23 cellular contexts compared by ENCODE assay signal in the genomic region with DNA sequence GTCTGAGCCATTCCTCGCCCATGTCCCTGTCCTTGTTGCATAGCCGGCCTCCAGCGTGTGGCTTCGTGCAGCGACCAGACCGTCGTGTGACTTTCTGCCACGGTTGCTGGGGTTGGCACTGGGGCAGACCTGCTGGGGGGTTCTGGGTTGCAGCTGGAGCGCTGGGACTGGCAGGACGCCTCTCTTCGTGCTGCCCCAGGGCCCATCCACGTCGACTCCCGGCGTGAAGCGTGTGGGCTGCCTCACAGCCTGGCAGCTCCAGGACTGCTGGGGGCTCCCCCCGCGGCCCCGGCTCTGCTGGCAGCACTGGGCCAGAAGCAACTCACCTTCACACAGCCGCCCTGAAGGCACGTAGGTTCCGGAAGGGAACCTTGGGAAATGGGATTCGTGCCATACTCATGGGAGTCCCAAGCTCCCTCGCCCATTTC. TPM values are rescaled to one million over a fixed set of nuclear protein-coding genes. Genes with fewer than 3 reads are reported as not detected.
DNase-seq lines count a peak whose midpoint lies in the region; ATAC-seq, FAIRE-seq and TF ChIP-seq lines count a peak whose summit lies in the region.
"Had no signal": no experiment of that assay in that cellular context is flagged by ENCODE, and none has a peak within 500 bp of the region (broad histone marks: within the 10 kb centered on the region; RNA-seq: fewer than 3 reads in every experiment).

No MANE protein-coding gene starts in this region.

- H3K9me3 ChIP-seq in right atrium auricular region, result no peaks in the 10 kb centered on the region
- no peaks in the 10 kb centered on the region for H3K9me3 ChIP-seq in Caco-2
- H3K9me3 ChIP-seq: HAP-1 had no signal

- H3K4me3 ChIP-seq in right atrium auricular region (no peak overlapping the region), bronchial epithelial cell (ENCODE audit: low read depth, low read length) (no peak overlapping the region), Caco-2 (ENCODE audit: low read depth, low read length) (no peak overlapping the region)
- H3K4me3 ChIP-seq: GM23338, HAP-1 had no signal

- intact Hi-C loops in left ventricle myocardium superior (cut with micrococcal nuclease), result no loop called here
- intact Hi-C loops in Caco-2 (cut with micrococcal nuclease; ENCODE audit: unreplicated experiment), result no loop called here

- DNase-seq in left ventricle myocardium superior (peak; percentile 26), right atrium auricular region (ENCODE audit: low spot score) (no peak), bronchial epithelial cell (ENCODE audit: low read depth) (peak; percentile 5), Caco-2 (no peak)
- no peak for DNase-seq in activated CD8-positive, alpha-beta memory T cell treated with anti-CD3 and anti-CD28 coated beads, Interleukin-2, amount 50 U/mL, for 48 hours
- DNase-seq in stimulated activated naive CD8-positive, alpha-beta T cell treated with anti-CD3 and anti-CD28 coated beads, Interleukin-15, Interleukin-2, amounts not matched to agents 100 U/mL and 50 U/mL, for 24 hours, result no peak
- DNase-seq: CD4-positive, alpha-beta T cell; COR-L47; DMS 273 treated with DMSO at 0.1 percent for 48 hours; KBM-7; NCI-H1092; NCI-H1436 treated with DMSO at 0.1 percent for 48 hours; NCI-H1930; NCI-H510A treated with DMSO at 0.1 percent for 48 hours; NCI-H774 had no signal

- POLR2A ChIA-PET in Caco-2 (lab: Charles Lee), result no interaction called here

- H3K9me3 Mint-ChIP-seq in nephron, result no peaks in the 10 kb centered on the region
- no peaks in the 10 kb centered on the region for H3K9me3 Mint-ChIP-seq in Caco-2 (ENCODE audit: unreplicated experiment)
- H3K9me3 Mint-ChIP-seq: CD4-positive, alpha-beta T cell; GM23338 had no signal

- H3K4me1 Mint-ChIP-seq in nephron, result peaks cover 61% of the 10 kb centered on the region
- peaks cover 7% of the 10 kb centered on the region for H3K4me1 Mint-ChIP-seq in Caco-2 (ENCODE audit: low read depth, unreplicated experiment)

- TF ChIP-seq CTCF in right atrium auricular region (IDR thresholded peaks at IDR 0.05) (no peak), bronchial epithelial cell (IDR thresholded peaks at IDR 0.05; ENCODE audit: insufficient read depth, low read length, severe bottlenecking) (no peak), nephron (IDR thresholded peaks at IDR 0.05; ENCODE audit: unreplicated experiment in 3 of 3) (no peak), Caco-2 (IDR thresholded peaks at IDR 0.05; ENCODE audit: insufficient read depth in 1 of 2, low read depth in 1 of 2, low read length in 1 of 2, severe bottlenecking in 1 of 2, unreplicated experiment in 1 of 2) (no peak)

- H3K4me1 ChIP-seq in right atrium auricular region, result no peaks in the 10 kb centered on the region
- peaks cover 12% of the 10 kb centered on the region; the same call in 1 of the 2 replicates for H3K4me1 ChIP-seq in Caco-2
- H3K4me1 ChIP-seq: HAP-1 had no signal

- H3K36me3 ChIP-seq in right atrium auricular region (no peaks in the 10 kb centered on the region), bronchial epithelial cell (ENCODE audit: control insufficient read depth, insufficient read depth, low read length) (no peaks in the 10 kb centered on the region), Caco-2 (ENCODE audit: control insufficient read depth, insufficient read depth, low read length) (no peaks in the 10 kb centered on the region)
- H3K36me3 ChIP-seq: HAP-1 had no signal

- peak overlapping the region; percentile 48 to 67 (median 66) for H3K27ac Mint-ChIP-seq in nephron
- H3K27ac Mint-ChIP-seq in Caco-2 (ENCODE audit: unreplicated experiment), result no peak overlapping the region
- H3K27ac Mint-ChIP-seq: CD4-positive, alpha-beta T cell; GM23338 had no signal

- CTCF ChIA-PET in Caco-2 (lab: Charles Lee), result no interaction called here

- no peak overlapping the region for H3K27ac ChIP-seq in right atrium auricular region
- H3K27ac ChIP-seq: HL-60 had no signal

- no peaks in the 10 kb centered on the region for H3K36me3 Mint-ChIP-seq in nephron (ENCODE audit: low read depth)
- H3K36me3 Mint-ChIP-seq in Caco-2 (ENCODE audit: insufficient read depth, unreplicated experiment), result no peaks in the 10 kb centered on the region

- peaks cover 24% of the 10 kb centered on the region for H3K27me3 Mint-ChIP-seq in nephron (ENCODE audit: low read depth)
- H3K27me3 Mint-ChIP-seq in Caco-2 (ENCODE audit: insufficient read depth, unreplicated experiment), result no peaks in the 10 kb centered on the region

- H3K4me3 Mint-ChIP-seq in nephron, result peak overlapping the region in 1 of 3 experiments; percentile 36
- no peak overlapping the region for H3K4me3 Mint-ChIP-seq in Caco-2 (ENCODE audit: unreplicated experiment)
- H3K4me3 Mint-ChIP-seq: CD4-positive, alpha-beta T cell; GM23338 had no signal

- ATAC-seq in left ventricle myocardium superior, result no peak
- ATAC-seq in stimulated activated naive CD8-positive, alpha-beta T cell treated with anti-CD3 and anti-CD28 coated beads, Interleukin-15, Interleukin-2, amounts not matched to agents 100 U/mL and 50 U/mL, for 24 hours, result no peak
- ATAC-seq: GM23338 had no signal

- no peaks in the 10 kb centered on the region for H3K27me3 ChIP-seq in right atrium auricular region
- H3K27me3 ChIP-seq in bronchial epithelial cell (ENCODE audit: control insufficient read depth, insufficient read depth, low read length), result no peaks in the 10 kb centered on the region
- no peaks in the 10 kb centered on the region for H3K27me3 ChIP-seq in Caco-2 (replicated peaks; ENCODE audit: control insufficient read depth, insufficient read depth, low read length)

- BruUV-seq in Caco-2 (replicated peaks; lab: Mats Ljungman, UMichigan), result no TSS peak

- FAIRE-seq in bronchial epithelial cell (lab: Jason Lieb, UNC), result no peak
- FAIRE-seq: G401.6, GM18507, RCC 7860 had no signal

RNA-seq across cellular contexts. Expression of gene GALNT9, which starts 52.0 kb away (rescaled TPM):
- total RNA-seq in left ventricle myocardium superior (1.6 TPM), right atrium auricular region (10 to 100 TPM in 1 of 2 donors, 1 to 10 TPM in 1; 4.0 to 10.8 TPM), bronchial epithelial cell (not detected in 2 replicates), Caco-2 (2022) (0.21 and 0.45 TPM in 2 replicates)
- total RNA-seq: CD4-positive, alpha-beta T cell; HT-29 had no signal

Comparison
In these comparisons a context has a peak if more than half of its experiments do, and no peak if none do; other contexts are left out.
1. DNase-seq: peak in left ventricle myocardium superior (single experiment) and bronchial epithelial cell (single experiment); none in right atrium auricular region (single experiment), Caco-2 (0 of 2), activated CD8-positive, alpha-beta memory T cell treated with anti-CD3 and anti-CD28 coated beads, Interleukin-2, amount 50 U/mL, for 48 hours (single experiment) and stimulated activated naive CD8-positive, alpha-beta T cell treated with anti-CD3 and anti-CD28 coated beads, Interleukin-15, Interleukin-2, amounts not matched to agents 100 U/mL and 50 U/mL, for 24 hours (single experiment).